ENCODE assay signal across 8 cellular contexts in the genomic region with DNA sequence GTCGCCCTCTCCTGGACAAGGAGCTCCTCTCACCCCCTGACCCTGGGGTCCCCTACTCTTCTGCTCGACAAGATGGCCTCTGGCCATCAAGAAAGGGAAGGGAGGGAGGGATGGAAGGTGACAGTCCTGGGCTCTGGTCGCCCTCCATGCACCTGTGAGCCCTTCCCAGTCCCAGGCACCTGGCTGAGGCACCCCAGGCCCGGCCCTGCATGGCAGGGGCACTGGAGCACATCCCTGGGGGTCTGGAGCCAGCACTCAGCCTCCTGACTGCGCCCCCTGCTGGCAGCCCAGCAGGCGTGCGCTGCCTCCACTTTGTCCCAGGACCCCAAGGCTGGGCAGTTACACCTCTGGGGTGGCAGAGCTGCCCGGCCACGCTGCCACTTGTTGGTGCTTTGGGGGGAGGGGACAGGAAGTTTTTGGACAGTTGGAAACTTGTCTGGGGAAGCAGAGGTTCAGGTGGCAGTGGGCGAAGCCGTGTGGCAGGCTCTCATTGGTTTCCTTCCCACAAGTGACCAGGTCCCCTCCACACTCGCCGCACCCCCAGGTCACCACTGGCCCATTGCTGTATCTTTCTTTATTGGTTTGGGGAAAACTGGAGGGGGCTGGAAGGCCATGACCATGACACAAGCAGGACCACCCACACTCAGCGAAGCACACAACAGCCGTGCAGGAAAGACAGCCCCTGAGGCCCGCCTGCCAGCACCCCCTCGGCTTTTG. TPM values are rescaled to one million over a fixed set of nuclear protein-coding genes. Genes with fewer than 3 reads are reported as not detected.
DNase-seq lines count a peak whose midpoint lies in the region; ATAC-seq and TF ChIP-seq lines count a peak whose summit lies in the region.
"Had no signal": no experiment of that assay in that cellular context is flagged by ENCODE, and none has a peak within 500 bp of the region (broad histone marks: within the 10 kb centered on the region; RNA-seq: fewer than 3 reads in every experiment).

No MANE protein-coding gene starts in this region.

- H3K79me2 ChIP-seq in PC-3 (ENCODE audit: low read length), result no peaks in the 10 kb centered on the region

- peak; percentile 42; the same call in 1 of the 2 replicates for ATAC-seq in PC-3
- ATAC-seq in body of pancreas, result no peak
- ATAC-seq in HG02840 (IDR thresholded peaks at IDR 0.05; ENCODE audit: low FRiP score, unreplicated experiment), result no peak

- H3K4me1 ChIP-seq in PC-3 (ENCODE audit: insufficient read depth, low read length) (no peaks in the 10 kb centered on the region), body of pancreas (no peaks in the 10 kb centered on the region), uterus (no peaks in the 10 kb centered on the region)

- H3K4me2 ChIP-seq in PC-3 (ENCODE audit: low read length), result no peak overlapping the region

- H3F3A ChIP-seq in PC-3 (ENCODE audit: low read length, unreplicated experiment), result no peaks in the 10 kb centered on the region

- CTCF ChIA-PET in PC-3 (lab: Charles Lee), result interaction anchor here (0.6 kb wide), 1 partner anchor 372 kb away, joined by 5 read pairs; no protein-coding TSS in a partner anchor

- POLR2A ChIA-PET in PC-3 (lab: Charles Lee; ENCODE audit: unreplicated experiment), result no interaction called here

- no peak overlapping the region for H3K9ac ChIP-seq in PC-3 (ENCODE audit: low read length)

- WGBS in body of pancreas, 2 donors, result 52% methylated on average over 6 of the region's 17 CpGs; no CpG with 5 or more reads in 1 of the 2 donors

- H3K9me3 ChIP-seq in PC-3 (ENCODE audit: low read length), result no peaks in the 10 kb centered on the region
- H3K9me3 ChIP-seq in body of pancreas, result no peaks in the 10 kb centered on the region
- no peaks in the 10 kb centered on the region for H3K9me3 ChIP-seq in uterus

- H3K36me3 ChIP-seq in PC-3 (ENCODE audit: low read depth, low read length) (no peaks in the 10 kb centered on the region), body of pancreas (replicated peaks in 1 of 2; ENCODE audit: insufficient read depth in 1 of 2, low read depth in 2 of 2) (no peaks in the 10 kb centered on the region), uterus (no peaks in the 10 kb centered on the region)

- H4K20me1 ChIP-seq in PC-3 (ENCODE audit: low read length), result no peaks in the 10 kb centered on the region

- no peak overlapping the region for H2AFZ ChIP-seq in PC-3 (ENCODE audit: low read length)

- TF ChIP-seq POLR2A in body of pancreas (IDR thresholded peaks at IDR 0.05), result no peak
- no peak for TF ChIP-seq POLR2A in uterus (IDR thresholded peaks at IDR 0.05)

- no peaks in the 10 kb centered on the region for H3K27me3 ChIP-seq in PC-3 (ENCODE audit: low read length)
- no peaks in the 10 kb centered on the region for H3K27me3 ChIP-seq in body of pancreas
- peaks cover 0 to 4% of the 10 kb centered on the region in 2 donors for H3K27me3 ChIP-seq in uterus

- TF ChIP-seq CTCF in GM12873 (IDR thresholded peaks at IDR 0.05; ENCODE audit: insufficient read depth, low read depth, low read length, missing control alignments) (peak; percentile 83), PC-3 (conservative IDR thresholded peaks at IDR 0.05; ENCODE audit: low read depth, low read length) (peak; percentile 78), body of pancreas (IDR thresholded peaks at IDR 0.05) (peak; percentile 29 to 55 (median 48)), uterus (IDR thresholded peaks at IDR 0.05) (peak; percentile 43 to 53 (median 48))

- BruUV-seq in PC-3 (replicated peaks; lab: Mats Ljungman, UMichigan), result no TSS peak

- H3K4me3 ChIP-seq in PC-3 (ENCODE audit: low read length) (no peak overlapping the region), body of pancreas (no peak overlapping the region), uterus (no peak overlapping the region)
- H3K4me3 ChIP-seq: SK-N-MC had no signal

- intact Hi-C loops in PC-3 (cut with micrococcal nuclease), result loop anchor here (2.0 to 5.0 kb wide), 2 partner anchors 61 to 132 kb away; no protein-coding TSS in a partner anchor
- intact Hi-C loops in body of pancreas (cut with DNase I), result no loop called here
- intact Hi-C loops in uterus (cut with DNase I; ENCODE audit: low total_unique reads), result loop anchor here (10.0 kb wide), 1 partner anchor 115 kb away; no protein-coding TSS in a partner anchor

- H3K27ac ChIP-seq in PC-3 (ENCODE audit: low read length) (no peak overlapping the region), body of pancreas (no peak overlapping the region), uterus (no peak overlapping the region)
- H3K27ac ChIP-seq: SK-N-MC had no signal

- no peaks in the 10 kb centered on the region for H3K9me2 ChIP-seq in PC-3 (replicated peaks; ENCODE audit: low read length)

- DNase-seq in PC-3, result peak; percentile 22
- no peak for DNase-seq in body of pancreas
- peak; percentile 23 to 49 for DNase-seq in lung microvascular endothelial cell (ENCODE audit: low read depth in 2 of 2)
- no peak for DNase-seq in uterus
- no peak for DNase-seq in MV-4-11 (lab: John Stamatoyannopoulos, UW)

RNA-seq across cellular contexts. Expression of gene PNCK, which starts 4.3 kb away (rescaled TPM):
- total RNA-seq in PC-3 (2014; rRNA removed), result 1.0 and 3.3 TPM in 2 replicates
- not detected for total RNA-seq in body of pancreas
- not detected in 2 replicates for total RNA-seq in lung microvascular endothelial cell
- 1 to 10 TPM in 3 of 4 donors, not detected in 1; 1.8 to 8.5 (median 5.9) TPM for total RNA-seq in uterus

RNA-seq across cellular contexts. Expression of gene SLC6A8, which starts 18.4 kb away (rescaled TPM):
- total RNA-seq in PC-3 (2014; rRNA removed) (45.3 and 52.5 TPM in 2 replicates), body of pancreas (10 to 100 TPM; 11.7 to 18.5 TPM), lung microvascular endothelial cell (2.4 TPM in 2 replicates), uterus (10 to 100 TPM in 2 of 4 donors, 1 to 10 TPM in 2; 4.7 to 40.3 (median 11.2) TPM)

RNA-seq across cellular contexts. Expression of gene DUSP9, which starts 22.3 kb away (rescaled TPM):
- total RNA-seq in PC-3 (2014; rRNA removed), result 10.7 and 13.0 TPM in 2 replicates
- not detected for total RNA-seq in body of pancreas
- under 0.01 TPM in 2 replicates for total RNA-seq in lung microvascular endothelial cell
- total RNA-seq in uterus, result under 1 TPM in 1 of 4 donors, not detected in 3; 0.21 TPM

RNA-seq across cellular contexts. Expression of gene BCAP31, which starts 54.9 kb away (rescaled TPM):
- total RNA-seq in PC-3 (2014; rRNA removed) (289 and 301 TPM in 2 replicates), body of pancreas (10 to 100 TPM; 64.6 TPM), lung microvascular endothelial cell (236 and 400 TPM in 2 replicates), uterus (100 to 1,000 TPM in 2 of 4 donors, 10 to 100 TPM in 2; 86.6 to 177 (median 102) TPM)

RNA-seq across cellular contexts. Expression of gene ABCD1, which starts 55.3 kb away (rescaled TPM):
- 44.4 and 48.6 TPM in 2 replicates for total RNA-seq in PC-3 (2014; rRNA removed)
- total RNA-seq in body of pancreas, result 10 to 100 TPM; 11.2 to 31.6 TPM
- total RNA-seq in lung microvascular endothelial cell, result 4.8 and 6.2 TPM in 2 replicates
- total RNA-seq in uterus, result 10 to 100 TPM in 3 of 4 donors, 1 to 10 TPM in 1; 2.9 to 24.9 (median 13.1) TPM

Comparison
In these comparisons a context has a peak if more than half of its experiments do, and no peak if none do; other contexts are left out.
1. DNase-seq: peak in PC-3 (single experiment) and lung microvascular endothelial cell (2 of 2); none in body of pancreas (0 of 4), uterus (0 of 2) and MV-4-11 (single experiment).
2. Peak in every context shown above with its lines, with median percentiles within 50 percentile points of each other: CTCF ChIP-seq.